1 cellular context compared by ENCODE assay signal in the genomic region with DNA sequence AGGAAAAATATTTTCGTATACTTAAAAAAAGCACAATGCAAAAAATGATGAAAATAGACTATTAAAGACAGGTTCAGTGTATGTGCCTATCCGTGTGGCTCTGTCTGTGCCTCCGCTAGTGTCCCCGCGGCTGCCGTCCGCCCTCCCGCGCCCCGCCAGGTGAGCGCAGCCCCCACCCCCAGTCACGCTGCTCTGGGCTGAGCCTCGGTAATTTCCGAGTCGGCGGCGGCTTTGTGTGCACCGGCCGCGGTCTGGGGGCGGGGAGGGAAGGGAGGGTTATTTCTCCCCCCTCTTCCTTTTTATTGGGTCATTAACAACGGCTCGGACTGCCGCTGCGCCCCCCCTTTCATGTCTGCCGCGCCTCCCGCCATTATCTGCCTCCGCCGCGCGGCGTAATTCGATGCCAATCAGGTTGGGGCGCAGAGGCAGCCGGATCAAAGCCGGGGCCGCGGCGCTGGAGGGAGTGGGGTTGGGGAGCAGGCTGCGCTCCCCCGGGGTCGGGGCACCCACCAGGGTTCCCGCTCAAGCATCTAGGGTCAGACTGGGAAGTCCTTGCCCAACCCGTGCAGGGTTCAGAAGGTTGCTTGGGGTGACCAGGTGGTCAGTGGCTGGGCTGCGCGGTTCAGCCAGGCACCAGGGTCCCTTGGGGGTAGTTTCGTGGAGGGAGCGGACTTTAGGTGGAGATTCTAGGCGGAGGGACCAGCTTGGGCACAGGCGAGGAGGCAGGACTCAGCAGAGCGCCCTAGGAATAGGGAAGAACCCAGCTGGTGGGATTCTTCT.
TF ChIP-seq lines count a peak whose summit lies in the region.

No MANE protein-coding gene starts in this region.

TF ChIP-seq in HepG2, 621 proteins besides CTCF, POLR2A, EP300 and RAD21 (continued from another document and continues in another):
- TF ChIP-seq HMGA1 (CRISPR knock-in tag; conservative IDR thresholded peaks at IDR 0.05) (no peak), ZNF317 (CRISPR knock-in tag; IDR thresholded peaks at IDR 0.05) (no peak), ZNF335 (CRISPR knock-in tag; IDR thresholded peaks at IDR 0.05) (no peak), SP5 (CRISPR knock-in tag; IDR thresholded peaks at IDR 0.05; ENCODE audit: borderline replicate concordance, low read depth) (peak; percentile 28; the same call in 1 of the 2 replicates), ISX (CRISPR knock-in tag; conservative IDR thresholded peaks at IDR 0.05) (no peak), SP2 (CRISPR knock-in tag; IDR thresholded peaks at IDR 0.05) (no peak), ZNF30 (CRISPR knock-in tag; IDR thresholded peaks at IDR 0.05) (no peak), RFX5 (IDR thresholded peaks at IDR 0.05; ENCODE audit: low read depth, low read length) (no peak), ZNF552 (CRISPR knock-in tag; IDR thresholded peaks at IDR 0.05; ENCODE audit: borderline replicate concordance) (no peak), ZNF501 (CRISPR knock-in tag; IDR thresholded peaks at IDR 0.05) (no peak), ZNF776 (CRISPR knock-in tag; IDR thresholded peaks at IDR 0.05) (peak; percentile 57; the same call in 1 of the 2 replicates), MED8 (CRISPR knock-in tag; IDR thresholded peaks at IDR 0.05; ENCODE audit: insufficient replicate concordance) (peak; percentile 56), ZNF251 (CRISPR knock-in tag; IDR thresholded peaks at IDR 0.05) (no peak), ZNF563 (CRISPR knock-in tag; IDR thresholded peaks at IDR 0.05) (peak; percentile 38; the same call in 1 of the 2 replicates), GATA4 (IDR thresholded peaks at IDR 0.05; ENCODE audit: borderline replicate concordance, low read depth) (no peak), ZNF879 (CRISPR knock-in tag; IDR thresholded peaks at IDR 0.05) (no peak), HIVEP1 (CRISPR knock-in tag; IDR thresholded peaks at IDR 0.05) (no peak), PITX1 (CRISPR knock-in tag; IDR thresholded peaks at IDR 0.05) (no peak), ZNF644 (CRISPR knock-in tag; IDR thresholded peaks at IDR 0.05; ENCODE audit: low read depth) (no peak; the same call in 1 of the 2 replicates), HMG20A (CRISPR knock-in tag; IDR thresholded peaks at IDR 0.05; ENCODE audit: borderline replicate concordance) (peak; percentile 9; the same call in 1 of the 2 replicates), ZBTB21 (CRISPR knock-in tag; IDR thresholded peaks at IDR 0.05) (no peak), MTF2 (CRISPR knock-in tag; IDR thresholded peaks at IDR 0.05; ENCODE audit: borderline replicate concordance) (no peak)
- TF ChIP-seq, protein P1, sequence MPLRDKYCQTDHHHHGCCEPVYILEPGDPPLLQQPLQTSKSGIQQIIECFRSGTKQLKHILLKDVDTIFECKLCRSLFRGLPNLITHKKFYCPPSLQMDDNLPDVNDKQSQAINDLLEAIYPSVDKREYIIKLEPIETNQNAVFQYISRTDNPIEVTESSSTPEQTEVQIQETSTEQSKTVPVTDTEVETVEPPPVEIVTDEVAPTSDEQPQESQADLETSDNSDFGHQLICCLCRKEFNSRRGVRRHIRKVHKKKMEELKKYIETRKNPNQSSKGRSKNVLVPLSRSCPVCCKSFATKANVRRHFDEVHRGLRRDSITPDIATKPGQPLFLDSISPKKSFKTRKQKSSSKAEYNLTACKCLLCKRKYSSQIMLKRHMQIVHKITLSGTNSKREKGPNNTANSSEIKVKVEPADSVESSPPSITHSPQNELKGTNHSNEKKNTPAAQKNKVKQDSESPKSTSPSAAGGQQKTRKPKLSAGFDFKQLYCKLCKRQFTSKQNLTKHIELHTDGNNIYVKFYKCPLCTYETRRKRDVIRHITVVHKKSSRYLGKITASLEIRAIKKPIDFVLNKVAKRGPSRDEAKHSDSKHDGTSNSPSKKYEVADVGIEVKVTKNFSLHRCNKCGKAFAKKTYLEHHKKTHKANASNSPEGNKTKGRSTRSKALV (CRISPR knock-in tag; IDR thresholded peaks at IDR 0.05) = no peak
- TF ChIP-seq, protein P2, sequence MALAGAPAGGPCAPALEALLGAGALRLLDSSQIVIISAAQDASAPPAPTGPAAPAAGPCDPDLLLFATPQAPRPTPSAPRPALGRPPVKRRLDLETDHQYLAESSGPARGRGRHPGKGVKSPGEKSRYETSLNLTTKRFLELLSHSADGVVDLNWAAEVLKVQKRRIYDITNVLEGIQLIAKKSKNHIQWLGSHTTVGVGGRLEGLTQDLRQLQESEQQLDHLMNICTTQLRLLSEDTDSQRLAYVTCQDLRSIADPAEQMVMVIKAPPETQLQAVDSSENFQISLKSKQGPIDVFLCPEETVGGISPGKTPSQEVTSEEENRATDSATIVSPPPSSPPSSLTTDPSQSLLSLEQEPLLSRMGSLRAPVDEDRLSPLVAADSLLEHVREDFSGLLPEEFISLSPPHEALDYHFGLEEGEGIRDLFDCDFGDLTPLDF (CRISPR knock-in tag; IDR thresholded peaks at IDR 0.05) = no peak
- TF ChIP-seq, protein P3, sequence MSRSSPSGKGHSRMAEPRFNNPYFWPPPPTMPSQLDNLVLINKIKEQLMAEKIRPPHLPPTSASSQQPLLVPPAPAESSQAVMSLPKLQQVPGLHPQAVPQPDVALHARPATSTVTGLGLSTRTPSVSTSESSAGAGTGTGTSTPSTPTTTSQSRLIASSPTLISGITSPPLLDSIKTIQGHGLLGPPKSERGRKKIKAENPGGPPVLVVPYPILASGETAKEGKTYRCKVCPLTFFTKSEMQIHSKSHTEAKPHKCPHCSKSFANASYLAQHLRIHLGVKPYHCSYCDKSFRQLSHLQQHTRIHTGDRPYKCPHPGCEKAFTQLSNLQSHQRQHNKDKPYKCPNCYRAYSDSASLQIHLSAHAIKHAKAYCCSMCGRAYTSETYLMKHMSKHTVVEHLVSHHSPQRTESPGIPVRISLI (CRISPR knock-in tag; IDR thresholded peaks at IDR 0.05; ENCODE audit: borderline replicate concordance) = no peak
- TF ChIP-seq, protein P4, sequence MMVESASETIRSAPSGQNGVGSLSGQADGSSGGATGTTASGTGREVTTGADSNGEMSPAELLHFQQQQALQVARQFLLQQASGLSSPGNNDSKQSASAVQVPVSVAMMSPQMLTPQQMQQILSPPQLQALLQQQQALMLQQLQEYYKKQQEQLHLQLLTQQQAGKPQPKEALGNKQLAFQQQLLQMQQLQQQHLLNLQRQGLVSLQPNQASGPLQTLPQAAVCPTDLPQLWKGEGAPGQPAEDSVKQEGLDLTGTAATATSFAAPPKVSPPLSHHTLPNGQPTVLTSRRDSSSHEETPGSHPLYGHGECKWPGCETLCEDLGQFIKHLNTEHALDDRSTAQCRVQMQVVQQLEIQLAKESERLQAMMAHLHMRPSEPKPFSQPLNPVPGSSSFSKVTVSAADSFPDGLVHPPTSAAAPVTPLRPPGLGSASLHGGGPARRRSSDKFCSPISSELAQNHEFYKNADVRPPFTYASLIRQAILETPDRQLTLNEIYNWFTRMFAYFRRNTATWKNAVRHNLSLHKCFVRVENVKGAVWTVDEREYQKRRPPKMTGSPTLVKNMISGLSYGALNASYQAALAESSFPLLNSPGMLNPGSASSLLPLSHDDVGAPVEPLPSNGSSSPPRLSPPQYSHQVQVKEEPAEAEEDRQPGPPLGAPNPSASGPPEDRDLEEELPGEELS (CRISPR knock-in tag; IDR thresholded peaks at IDR 0.05) = peak; percentile 44; the same call in 1 of the 2 replicates
- TF ChIP-seq, protein P5, sequence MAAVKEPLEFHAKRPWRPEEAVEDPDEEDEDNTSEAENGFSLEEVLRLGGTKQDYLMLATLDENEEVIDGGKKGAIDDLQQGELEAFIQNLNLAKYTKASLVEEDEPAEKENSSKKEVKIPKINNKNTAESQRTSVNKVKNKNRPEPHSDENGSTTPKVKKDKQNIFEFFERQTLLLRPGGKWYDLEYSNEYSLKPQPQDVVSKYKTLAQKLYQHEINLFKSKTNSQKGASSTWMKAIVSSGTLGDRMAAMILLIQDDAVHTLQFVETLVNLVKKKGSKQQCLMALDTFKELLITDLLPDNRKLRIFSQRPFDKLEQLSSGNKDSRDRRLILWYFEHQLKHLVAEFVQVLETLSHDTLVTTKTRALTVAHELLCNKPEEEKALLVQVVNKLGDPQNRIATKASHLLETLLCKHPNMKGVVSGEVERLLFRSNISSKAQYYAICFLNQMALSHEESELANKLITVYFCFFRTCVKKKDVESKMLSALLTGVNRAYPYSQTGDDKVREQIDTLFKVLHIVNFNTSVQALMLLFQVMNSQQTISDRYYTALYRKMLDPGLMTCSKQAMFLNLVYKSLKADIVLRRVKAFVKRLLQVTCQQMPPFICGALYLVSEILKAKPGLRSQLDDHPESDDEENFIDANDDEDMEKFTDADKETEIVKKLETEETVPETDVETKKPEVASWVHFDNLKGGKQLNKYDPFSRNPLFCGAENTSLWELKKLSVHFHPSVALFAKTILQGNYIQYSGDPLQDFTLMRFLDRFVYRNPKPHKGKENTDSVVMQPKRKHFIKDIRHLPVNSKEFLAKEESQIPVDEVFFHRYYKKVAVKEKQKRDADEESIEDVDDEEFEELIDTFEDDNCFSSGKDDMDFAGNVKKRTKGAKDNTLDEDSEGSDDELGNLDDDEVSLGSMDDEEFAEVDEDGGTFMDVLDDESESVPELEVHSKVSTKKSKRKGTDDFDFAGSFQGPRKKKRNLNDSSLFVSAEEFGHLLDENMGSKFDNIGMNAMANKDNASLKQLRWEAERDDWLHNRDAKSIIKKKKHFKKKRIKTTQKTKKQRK (IDR thresholded peaks at IDR 0.05; ENCODE audit: low read length) = no peak
- TF ChIP-seq, protein P6, sequence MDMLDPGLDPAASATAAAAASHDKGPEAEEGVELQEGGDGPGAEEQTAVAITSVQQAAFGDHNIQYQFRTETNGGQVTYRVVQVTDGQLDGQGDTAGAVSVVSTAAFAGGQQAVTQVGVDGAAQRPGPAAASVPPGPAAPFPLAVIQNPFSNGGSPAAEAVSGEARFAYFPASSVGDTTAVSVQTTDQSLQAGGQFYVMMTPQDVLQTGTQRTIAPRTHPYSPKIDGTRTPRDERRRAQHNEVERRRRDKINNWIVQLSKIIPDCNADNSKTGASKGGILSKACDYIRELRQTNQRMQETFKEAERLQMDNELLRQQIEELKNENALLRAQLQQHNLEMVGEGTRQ (IDR thresholded peaks at IDR 0.05; ENCODE audit: low read depth, low read length) = no peak
- TF ChIP-seq, protein P6 (CRISPR knock-in tag; IDR thresholded peaks at IDR 0.05; ENCODE audit: borderline replicate concordance) = no peak
- TF ChIP-seq, protein P7, sequence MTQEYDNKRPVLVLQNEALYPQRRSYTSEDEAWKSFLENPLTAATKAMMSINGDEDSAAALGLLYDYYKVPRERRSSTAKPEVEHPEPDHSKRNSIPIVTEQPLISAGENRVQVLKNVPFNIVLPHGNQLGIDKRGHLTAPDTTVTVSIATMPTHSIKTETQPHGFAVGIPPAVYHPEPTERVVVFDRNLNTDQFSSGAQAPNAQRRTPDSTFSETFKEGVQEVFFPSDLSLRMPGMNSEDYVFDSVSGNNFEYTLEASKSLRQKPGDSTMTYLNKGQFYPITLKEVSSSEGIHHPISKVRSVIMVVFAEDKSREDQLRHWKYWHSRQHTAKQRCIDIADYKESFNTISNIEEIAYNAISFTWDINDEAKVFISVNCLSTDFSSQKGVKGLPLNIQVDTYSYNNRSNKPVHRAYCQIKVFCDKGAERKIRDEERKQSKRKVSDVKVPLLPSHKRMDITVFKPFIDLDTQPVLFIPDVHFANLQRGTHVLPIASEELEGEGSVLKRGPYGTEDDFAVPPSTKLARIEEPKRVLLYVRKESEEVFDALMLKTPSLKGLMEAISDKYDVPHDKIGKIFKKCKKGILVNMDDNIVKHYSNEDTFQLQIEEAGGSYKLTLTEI (CRISPR knock-in tag; conservative IDR thresholded peaks at IDR 0.05) = no peak
- TF ChIP-seq, protein P8, sequence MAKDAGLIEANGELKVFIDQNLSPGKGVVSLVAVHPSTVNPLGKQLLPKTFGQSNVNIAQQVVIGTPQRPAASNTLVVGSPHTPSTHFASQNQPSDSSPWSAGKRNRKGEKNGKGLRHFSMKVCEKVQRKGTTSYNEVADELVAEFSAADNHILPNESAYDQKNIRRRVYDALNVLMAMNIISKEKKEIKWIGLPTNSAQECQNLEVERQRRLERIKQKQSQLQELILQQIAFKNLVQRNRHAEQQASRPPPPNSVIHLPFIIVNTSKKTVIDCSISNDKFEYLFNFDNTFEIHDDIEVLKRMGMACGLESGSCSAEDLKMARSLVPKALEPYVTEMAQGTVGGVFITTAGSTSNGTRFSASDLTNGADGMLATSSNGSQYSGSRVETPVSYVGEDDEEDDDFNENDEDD (CRISPR knock-in tag; IDR thresholded peaks at IDR 0.05; ENCODE audit: borderline replicate concordance) = peak; percentile 73; the same call in 1 of the 2 replicates
- TF ChIP-seq, protein P9, sequence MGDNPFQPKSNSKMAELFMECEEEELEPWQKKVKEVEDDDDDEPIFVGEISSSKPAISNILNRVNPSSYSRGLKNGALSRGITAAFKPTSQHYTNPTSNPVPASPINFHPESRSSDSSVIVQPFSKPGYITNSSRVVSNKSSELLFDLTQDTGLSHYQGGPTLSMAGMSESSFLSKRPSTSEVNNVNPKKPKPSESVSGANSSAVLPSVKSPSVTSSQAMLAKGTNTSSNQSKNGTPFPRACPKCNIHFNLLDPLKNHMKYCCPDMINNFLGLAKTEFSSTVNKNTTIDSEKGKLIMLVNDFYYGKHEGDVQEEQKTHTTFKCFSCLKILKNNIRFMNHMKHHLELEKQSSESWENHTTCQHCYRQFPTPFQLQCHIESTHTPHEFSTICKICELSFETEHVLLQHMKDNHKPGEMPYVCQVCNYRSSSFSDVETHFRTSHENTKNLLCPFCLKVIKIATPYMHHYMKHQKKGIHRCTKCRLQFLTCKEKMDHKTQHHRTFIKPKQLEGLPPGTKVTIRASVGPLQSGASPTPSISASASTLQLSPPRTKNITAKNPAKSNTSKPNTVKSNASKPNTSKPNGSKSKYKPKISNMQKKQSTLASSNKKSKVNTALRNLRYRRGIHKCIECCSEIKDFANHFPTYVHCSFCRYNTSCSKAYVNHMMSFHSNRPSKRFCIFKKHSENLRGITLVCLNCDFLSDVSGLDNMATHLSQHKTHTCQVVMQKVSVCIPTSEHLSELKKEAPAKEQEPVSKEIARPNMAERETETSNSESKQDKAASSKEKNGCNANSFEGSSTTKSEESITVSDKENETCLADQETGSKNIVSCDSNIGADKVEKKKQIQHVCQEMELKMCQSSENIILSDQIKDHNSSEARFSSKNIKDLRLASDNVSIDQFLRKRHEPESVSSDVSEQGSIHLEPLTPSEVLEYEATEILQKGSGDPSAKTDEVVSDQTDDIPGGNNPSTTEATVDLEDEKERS (CRISPR knock-in tag; IDR thresholded peaks at IDR 0.05) = no peak
- TF ChIP-seq, protein P10, sequence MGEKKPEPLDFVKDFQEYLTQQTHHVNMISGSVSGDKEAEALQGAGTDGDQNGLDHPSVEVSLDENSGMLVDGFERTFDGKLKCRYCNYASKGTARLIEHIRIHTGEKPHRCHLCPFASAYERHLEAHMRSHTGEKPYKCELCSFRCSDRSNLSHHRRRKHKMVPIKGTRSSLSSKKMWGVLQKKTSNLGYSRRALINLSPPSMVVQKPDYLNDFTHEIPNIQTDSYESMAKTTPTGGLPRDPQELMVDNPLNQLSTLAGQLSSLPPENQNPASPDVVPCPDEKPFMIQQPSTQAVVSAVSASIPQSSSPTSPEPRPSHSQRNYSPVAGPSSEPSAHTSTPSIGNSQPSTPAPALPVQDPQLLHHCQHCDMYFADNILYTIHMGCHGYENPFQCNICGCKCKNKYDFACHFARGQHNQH (CRISPR knock-in tag; IDR thresholded peaks at IDR 0.05) = no peak
